1 cellular context compared by ENCODE assay signal in genomic region chr3:29655016-29655415, GRCh38.
TF ChIP-seq lines count a peak whose summit lies in the region.

No MANE protein-coding gene starts in this region.

TF ChIP-seq in SK-N-SH, 30 proteins besides CTCF, POLR2A, EP300 and RAD21 (continued from another document):
- TF ChIP-seq REST (IDR thresholded peaks at IDR 0.05; ENCODE audit: low read depth, low read length) = no peak
- TF ChIP-seq NFIC (IDR thresholded peaks at IDR 0.05; ENCODE audit: borderline replicate concordance) = no peak
- TF ChIP-seq ZBTB33 (IDR thresholded peaks at IDR 0.05; ENCODE audit: borderline replicate concordance, low read depth) = no peak
- TF ChIP-seq TEAD4 (IDR thresholded peaks at IDR 0.05; ENCODE audit: borderline replicate concordance, insufficient read depth) = no peak
- no peak for TF ChIP-seq EZH2phosphoT487 (IDR thresholded peaks at IDR 0.05; ENCODE audit: borderline replicate concordance, low read depth)
- TF ChIP-seq CHD2 (IDR thresholded peaks at IDR 0.05; ENCODE audit: low read length, partially characterized antibody) = no peak
- TF ChIP-seq PBX3 (IDR thresholded peaks at IDR 0.05) = no peak
- no peak for TF ChIP-seq SMC3 (IDR thresholded peaks at IDR 0.05; ENCODE audit: low read depth, low read length)
- TF ChIP-seq RXRA (IDR thresholded peaks at IDR 0.05; ENCODE audit: borderline replicate concordance, low read depth) = no peak
- TF ChIP-seq MEF2A (IDR thresholded peaks at IDR 0.05; ENCODE audit: borderline replicate concordance, low read depth) = no peak
- TF ChIP-seq, protein P1, sequence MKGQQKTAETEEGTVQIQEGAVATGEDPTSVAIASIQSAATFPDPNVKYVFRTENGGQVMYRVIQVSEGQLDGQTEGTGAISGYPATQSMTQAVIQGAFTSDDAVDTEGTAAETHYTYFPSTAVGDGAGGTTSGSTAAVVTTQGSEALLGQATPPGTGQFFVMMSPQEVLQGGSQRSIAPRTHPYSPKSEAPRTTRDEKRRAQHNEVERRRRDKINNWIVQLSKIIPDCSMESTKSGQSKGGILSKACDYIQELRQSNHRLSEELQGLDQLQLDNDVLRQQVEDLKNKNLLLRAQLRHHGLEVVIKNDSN (IDR thresholded peaks at IDR 0.05; ENCODE audit: borderline replicate concordance, low read depth) = no peak
- no peak for TF ChIP-seq RCOR1 (IDR thresholded peaks at IDR 0.05; ENCODE audit: low read length)
- TF ChIP-seq, protein P2, sequence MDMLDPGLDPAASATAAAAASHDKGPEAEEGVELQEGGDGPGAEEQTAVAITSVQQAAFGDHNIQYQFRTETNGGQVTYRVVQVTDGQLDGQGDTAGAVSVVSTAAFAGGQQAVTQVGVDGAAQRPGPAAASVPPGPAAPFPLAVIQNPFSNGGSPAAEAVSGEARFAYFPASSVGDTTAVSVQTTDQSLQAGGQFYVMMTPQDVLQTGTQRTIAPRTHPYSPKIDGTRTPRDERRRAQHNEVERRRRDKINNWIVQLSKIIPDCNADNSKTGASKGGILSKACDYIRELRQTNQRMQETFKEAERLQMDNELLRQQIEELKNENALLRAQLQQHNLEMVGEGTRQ (IDR thresholded peaks at IDR 0.05; ENCODE audit: borderline replicate concordance, low read depth, low read length) = no peak
- no peak for TF ChIP-seq POLR2AphosphoS5 (IDR thresholded peaks at IDR 0.05; ENCODE audit: low read depth, low read length)
- TF ChIP-seq, protein P3, sequence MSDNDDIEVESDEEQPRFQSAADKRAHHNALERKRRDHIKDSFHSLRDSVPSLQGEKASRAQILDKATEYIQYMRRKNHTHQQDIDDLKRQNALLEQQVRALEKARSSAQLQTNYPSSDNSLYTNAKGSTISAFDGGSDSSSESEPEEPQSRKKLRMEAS (IDR thresholded peaks at IDR 0.05; ENCODE audit: low read depth) = no peak
- TF ChIP-seq TAF1 (IDR thresholded peaks at IDR 0.05; ENCODE audit: borderline replicate concordance, low read depth, low read length) = no peak
- no peak for TF ChIP-seq MXI1 (IDR thresholded peaks at IDR 0.05; ENCODE audit: low read depth, low read length)
TF ChIP-seq in SK-N-SH: peak in this region for 0.
